ENCODE assay signal across 8 cellular contexts in the genomic region with DNA sequence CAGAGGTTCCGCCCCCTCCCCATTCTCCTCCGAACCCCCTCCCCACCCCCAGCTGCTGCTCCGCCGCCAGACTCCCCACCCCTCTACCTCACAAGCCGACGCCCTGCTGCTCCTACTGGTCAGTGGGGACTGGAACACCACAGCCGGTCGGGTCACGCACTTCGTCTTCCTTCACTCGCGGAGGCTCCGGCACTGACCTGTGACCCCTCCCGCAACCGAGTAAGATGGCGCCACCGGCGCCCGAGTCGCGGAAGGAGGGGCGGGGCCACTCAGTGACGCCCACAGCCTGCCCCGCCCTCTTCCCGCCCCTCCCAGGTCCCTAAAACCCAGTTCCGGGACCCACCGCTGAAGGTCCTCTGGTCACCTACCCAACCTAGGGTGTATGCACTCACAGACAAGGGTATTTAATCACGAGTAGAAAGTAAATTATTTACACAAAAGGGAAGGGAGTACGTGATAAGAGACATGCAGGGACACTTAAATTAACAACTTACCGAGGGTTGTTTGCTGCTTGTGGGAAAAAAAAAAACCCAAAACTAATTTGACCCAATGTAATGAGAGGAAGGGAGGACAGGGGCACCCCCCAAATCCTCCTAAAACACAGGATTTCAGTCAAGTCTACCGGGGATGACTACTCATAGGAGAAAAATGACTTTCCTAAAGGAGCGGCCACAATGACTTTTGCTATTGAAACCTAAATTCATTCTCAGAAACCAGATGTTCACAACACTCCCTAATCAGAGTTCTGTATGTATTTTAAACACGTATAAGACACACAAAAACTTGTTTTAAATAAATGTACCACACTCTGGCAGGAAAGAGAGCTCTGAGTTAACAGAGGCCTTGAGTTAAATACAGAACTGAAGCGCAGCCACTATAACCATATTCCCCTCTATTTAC. TPM values are rescaled to one million over a fixed set of nuclear protein-coding genes. Genes with fewer than 3 reads are reported as not detected.
DNase-seq lines count a peak whose midpoint lies in the region; ATAC-seq and TF ChIP-seq lines count a peak whose summit lies in the region.

A gene with protein sequence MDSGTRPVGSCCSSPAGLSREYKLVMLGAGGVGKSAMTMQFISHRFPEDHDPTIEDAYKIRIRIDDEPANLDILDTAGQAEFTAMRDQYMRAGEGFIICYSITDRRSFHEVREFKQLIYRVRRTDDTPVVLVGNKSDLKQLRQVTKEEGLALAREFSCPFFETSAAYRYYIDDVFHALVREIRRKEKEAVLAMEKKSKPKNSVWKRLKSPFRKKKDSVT (minus strand): TSS at position 194 of the 900 bp plus-strand sequence. CDS start 588 bp downstream, outside the sequence.

- ATAC-seq in GM21717 (IDR thresholded peaks at IDR 0.05; ENCODE audit: unreplicated experiment) (peak; percentile 60), natural killer cell (peak; percentile 97 to 99 (median 98))

- H3K4me3 Mint-ChIP-seq in natural killer cell, result peak within 1 kb of the TSS; percentile 99

- H3K36me3 Mint-ChIP-seq in natural killer cell, result peaks cover 15% of the 10 kb centered on the region

- peak within 1 kb of the TSS; percentile 73 for H3K4me3 ChIP-seq in fibroblast of pulmonary artery (replicated peaks; ENCODE audit: low read depth, low read length)

- no peak for TF ChIP-seq CTCF in fibroblast of pulmonary artery (IDR thresholded peaks at IDR 0.05; ENCODE audit: low read length, missing control alignments)
- TF ChIP-seq CTCF in natural killer cell (IDR thresholded peaks at IDR 0.05), result no peak

- H3K4me1 Mint-ChIP-seq in natural killer cell, result peaks cover 21 to 25% of the 10 kb centered on the region in 2 donors

- DNase-seq in DMS79 treated with DMSO at 0.1 percent for 48 hours (lab: John Stamatoyannopoulos, UW), result peak; percentile 64
- peak; percentile 71 for DNase-seq in KG1 (lab: John Stamatoyannopoulos, UW)
- DNase-seq in activated T-helper 9 cell treated with anti-CD3 and anti-CD28 coated beads, Interleukin-2, amount 50 U/mL, for 16 hours (ENCODE audit: low read depth), result peak; percentile 78
- DNase-seq in fibroblast of pulmonary artery (ENCODE audit: low read depth), result peak; percentile 78
- peak; percentile 82 for DNase-seq in natural killer cell
- peak; percentile 80 for DNase-seq in stimulated activated naive CD4-positive, alpha-beta T cell treated with Interleukin-2 at 50 U/mL for 16 hours (lab: John Stamatoyannopoulos, UW)

- H3K27me3 Mint-ChIP-seq in natural killer cell (ENCODE audit: low read depth in 2 of 2), result no peaks in the 10 kb centered on the region

- peak; percentile 80 for TF ChIP-seq POLR2A in Raji (IDR thresholded peaks at IDR 0.05; ENCODE audit: insufficient read depth, low read depth, low read length)

- H3K9me3 Mint-ChIP-seq in natural killer cell, result no peaks in the 10 kb centered on the region

- H3K27ac Mint-ChIP-seq in natural killer cell, result peak within 1 kb of the TSS; percentile 95 to 99

- intact Hi-C loops in natural killer cell (cut with micrococcal nuclease), result loop anchor here (1.0 to 5.0 kb wide), 2 partner anchors 23 to 66 kb away; partner anchors contain the start of genes ARHGEF2 and KHDC4

RNA-seq across cellular contexts. Expression of the gene that starts here (rescaled TPM):
- 10 to 100 TPM; 79.1 to 86.1 (median 79.2) TPM for total RNA-seq in natural killer cell

Comparison
In these comparisons a context has a peak if more than half of its experiments do, and no peak if none do; other contexts are left out.
1. Peak in every context shown above with its lines: DNase-seq, ATAC-seq and H3K4me3 ChIP-seq.